ENCODE assay signal across 1 cellular context in the genomic region with DNA sequence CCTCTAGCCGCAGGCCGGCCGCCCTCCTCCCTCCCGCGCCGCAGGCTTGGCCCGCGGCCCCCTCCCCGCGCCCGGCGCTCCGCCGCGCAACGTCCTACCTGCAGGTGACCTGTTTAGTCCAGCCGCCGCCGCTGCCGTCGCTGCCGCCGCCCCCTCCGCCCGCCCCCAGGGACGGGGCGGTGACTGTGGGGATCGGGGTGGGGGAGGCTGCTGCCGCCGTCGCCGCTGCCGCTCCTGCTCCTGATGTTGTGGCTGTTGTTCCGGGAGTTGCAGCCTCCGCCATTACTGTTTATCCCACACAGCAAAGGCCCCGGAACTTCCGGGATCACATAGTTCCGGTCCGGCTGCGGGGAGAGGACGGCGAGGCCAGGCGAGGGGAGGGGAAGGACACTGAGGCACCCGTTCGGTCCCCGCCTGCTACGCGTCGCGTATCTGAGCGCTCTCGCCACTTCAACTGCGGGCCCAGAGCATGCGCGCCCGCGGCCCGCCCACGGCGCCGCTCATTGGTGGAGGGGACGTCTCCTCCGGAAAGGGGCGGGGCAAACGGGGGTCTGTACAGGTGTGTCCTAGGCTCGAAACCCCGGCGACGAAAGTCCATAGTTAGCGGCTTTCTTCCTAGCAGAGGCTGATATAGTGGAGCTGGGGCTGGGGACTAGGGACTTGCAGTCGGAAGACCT.
A peak's percentile ranks its signal among the peaks of the same experiment; 100 is the strongest.
TF ChIP-seq lines count a peak whose summit lies in the region.

Gene MKRN1, minus strand, starts transcription at position 444 of the 677 bp plus-strand sequence. Its CDS starts 161 bp downstream, at position 283.

TF ChIP-seq in HEK293, 187 proteins besides CTCF, POLR2A, EP300 and RAD21 (continued from another document):
- TF ChIP-seq ZNF513 (tag by site-specific recombination; IDR thresholded peaks at IDR 0.05) (no peak), ZNF324 (tag by site-specific recombination; IDR thresholded peaks at IDR 0.05) (no peak), ZNF571 (tag by site-specific recombination; IDR thresholded peaks at IDR 0.05) (no peak), ZNF433 (tag by site-specific recombination; IDR thresholded peaks at IDR 0.05; ENCODE audit: low read depth) (no peak), ZNF791 (tag by site-specific recombination; IDR thresholded peaks at IDR 0.05) (no peak), AEBP2 (tag by site-specific recombination; IDR thresholded peaks at IDR 0.05; ENCODE audit: borderline replicate concordance) (no peak), ZNF350 (tag by site-specific recombination; IDR thresholded peaks at IDR 0.05) (no peak), ZNF175 (tag by site-specific recombination; IDR thresholded peaks at IDR 0.05) (no peak), ZNF558 (tag by site-specific recombination; IDR thresholded peaks at IDR 0.05) (no peak), ZNF239 (tag by site-specific recombination; IDR thresholded peaks at IDR 0.05) (no peak), PATZ1 (tag by site-specific recombination; IDR thresholded peaks at IDR 0.05) (peak; percentile 76), OVOL3 (tag by site-specific recombination; IDR thresholded peaks at IDR 0.05) (no peak), ZNF184 (tag by site-specific recombination; IDR thresholded peaks at IDR 0.05) (no peak), ZNF362 (tag by site-specific recombination; IDR thresholded peaks at IDR 0.05) (no peak), WT1 (tag by site-specific recombination; IDR thresholded peaks at IDR 0.05) (no peak), ZFP3 (tag by site-specific recombination; IDR thresholded peaks at IDR 0.05; ENCODE audit: low read depth) (no peak), ZFHX2 (tag by site-specific recombination; conservative IDR thresholded peaks at IDR 0.05) (peak; percentile 66; the same call in 1 of the 2 replicates), ZNF211 (tag by site-specific recombination; IDR thresholded peaks at IDR 0.05; ENCODE audit: low read depth) (no peak), ZNF585B (tag by site-specific recombination; IDR thresholded peaks at IDR 0.05) (no peak), ZNF792 (tag by site-specific recombination; IDR thresholded peaks at IDR 0.05) (no peak), ZNF629 (tag by site-specific recombination; IDR thresholded peaks at IDR 0.05) (0 out of 2 replicates have a peak, but pooled peaks have one; percentile 8), ZNF155 (tag by site-specific recombination; IDR thresholded peaks at IDR 0.05) (no peak), ZNF837 (tag by site-specific recombination; IDR thresholded peaks at IDR 0.05) (no peak), ZNF121 (tag by site-specific recombination; IDR thresholded peaks at IDR 0.05) (no peak), ZNF510 (tag by site-specific recombination; IDR thresholded peaks at IDR 0.05; ENCODE audit: insufficient replicate concordance) (no peak), ZNF548 (tag by site-specific recombination; IDR thresholded peaks at IDR 0.05) (no peak)
- TF ChIP-seq, protein P1, sequence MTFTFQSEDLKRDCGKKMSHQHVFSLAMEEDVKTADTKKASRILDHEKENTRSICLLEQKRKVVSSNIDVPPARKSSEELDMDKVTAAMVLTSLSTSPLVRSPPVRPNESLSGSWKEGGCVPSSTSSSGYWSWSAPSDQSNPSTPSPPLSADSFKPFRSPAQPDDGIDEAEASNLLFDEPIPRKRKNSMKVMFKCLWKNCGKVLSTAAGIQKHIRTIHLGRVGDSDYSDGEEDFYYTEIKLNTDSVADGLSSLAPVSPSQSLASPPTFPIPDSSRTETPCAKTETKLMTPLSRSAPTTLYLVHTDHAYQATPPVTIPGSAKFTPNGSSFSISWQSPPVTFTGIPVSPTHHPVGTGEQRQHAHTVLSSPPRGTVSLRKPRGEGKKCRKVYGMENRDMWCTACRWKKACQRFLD (tag by site-specific recombination; IDR thresholded peaks at IDR 0.05), result no peak
- TF ChIP-seq, protein P2, sequence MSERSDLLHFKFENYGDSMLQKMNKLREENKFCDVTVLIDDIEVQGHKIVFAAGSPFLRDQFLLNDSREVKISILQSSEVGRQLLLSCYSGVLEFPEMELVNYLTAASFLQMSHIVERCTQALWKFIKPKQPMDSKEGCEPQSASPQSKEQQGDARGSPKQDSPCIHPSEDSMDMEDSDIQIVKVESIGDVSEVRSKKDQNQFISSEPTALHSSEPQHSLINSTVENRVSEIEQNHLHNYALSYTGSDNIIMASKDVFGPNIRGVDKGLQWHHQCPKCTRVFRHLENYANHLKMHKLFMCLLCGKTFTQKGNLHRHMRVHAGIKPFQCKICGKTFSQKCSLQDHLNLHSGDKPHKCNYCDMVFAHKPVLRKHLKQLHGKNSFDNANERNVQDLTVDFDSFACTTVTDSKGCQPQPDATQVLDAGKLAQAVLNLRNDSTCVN (tag by site-specific recombination; optimal IDR thresholded peaks at IDR 0.05), result peak; percentile 78
